Comparison of ENCODE assay signal across 8 cellular contexts in genomic region chr13:25574437-25575426, GRCh38.
A peak's percentile ranks its signal among the peaks of the same experiment; 100 is the strongest.
DNase-seq lines count a peak whose midpoint lies in the region; FAIRE-seq and TF ChIP-seq lines count a peak whose summit lies in the region.

No MANE protein-coding gene starts in this region.

- no peak overlapping the region for H3K27ac ChIP-seq in GM23248

- no peaks in the 10 kb centered on the region for H3F3A ChIP-seq in GM23248 (ENCODE audit: insufficient read depth)

- no peaks in the 10 kb centered on the region for H3K4me1 ChIP-seq in Caco-2
- no peaks in the 10 kb centered on the region for H3K4me1 ChIP-seq in GM23248 (ENCODE audit: insufficient read depth)

- no peaks in the 10 kb centered on the region for H3K27me3 ChIP-seq in Caco-2 (replicated peaks; ENCODE audit: control insufficient read depth, insufficient read depth, low read length)
- no peaks in the 10 kb centered on the region; the same call in 1 of the 2 replicates for H3K27me3 ChIP-seq in GM23248 (replicated peaks; ENCODE audit: insufficient read depth)

- intact Hi-C loops in Caco-2 (cut with micrococcal nuclease; ENCODE audit: unreplicated experiment) (loop anchor here (1.0 to 10.0 kb wide), 3 partner anchors 250 to 501 kb away; no protein-coding TSS in a partner anchor), posterior cingulate gyrus (cut with DNase I) (loop anchor here (2.0 kb wide), 1 partner anchor 488 kb away; no protein-coding TSS in a partner anchor)
- intact Hi-C loops in activated naive CD4-positive, alpha-beta T cell treated with anti-CD3 and anti-CD28 coated beads for 36 hours (cut with micrococcal nuclease): loop anchor here (1.0 to 10.0 kb wide), 4 partner anchors 170 to 498 kb away; no protein-coding TSS in a partner anchor

- H3K36me3 ChIP-seq in Caco-2 (ENCODE audit: control insufficient read depth, insufficient read depth, low read length) (no peaks in the 10 kb centered on the region), GM23248 (ENCODE audit: low read depth) (no peaks in the 10 kb centered on the region)

- no peaks in the 10 kb centered on the region for H3K9me3 ChIP-seq in Caco-2
- no peaks in the 10 kb centered on the region for H3K9me3 ChIP-seq in GM23248 (ENCODE audit: low read depth)

- H2AFZ ChIP-seq in GM23248: no peak overlapping the region

- H3K27ac Mint-ChIP-seq in Caco-2 (ENCODE audit: unreplicated experiment): no peak overlapping the region
- no peak overlapping the region for H3K27ac Mint-ChIP-seq in activated naive CD4-positive, alpha-beta T cell treated with anti-CD3 and anti-CD28 coated beads for 36 hours

- in situ Hi-C loops in GM23248 (cut with MboI): loop anchor here (5.0 to 25.0 kb wide), 2 partner anchors 488 to 1138 kb away; no protein-coding TSS in a partner anchor

- H3K9me3 Mint-ChIP-seq in Caco-2 (ENCODE audit: unreplicated experiment): no peaks in the 10 kb centered on the region
- H3K9me3 Mint-ChIP-seq in activated naive CD4-positive, alpha-beta T cell treated with anti-CD3 and anti-CD28 coated beads for 36 hours: no peaks in the 10 kb centered on the region

- POLR2A ChIA-PET in Caco-2 (lab: Charles Lee): no interaction called here

- H3K4me3 ChIP-seq in Caco-2 (ENCODE audit: low read depth, low read length) (no peak overlapping the region), GM23248 (no peak overlapping the region)

- BruUV-seq in Caco-2 (replicated peaks; lab: Mats Ljungman, UMichigan): no TSS peak

- peaks cover 6% of the 10 kb centered on the region for H3K4me1 Mint-ChIP-seq in Caco-2 (ENCODE audit: low read depth, unreplicated experiment)
- no peaks in the 10 kb centered on the region for H3K4me1 Mint-ChIP-seq in activated naive CD4-positive, alpha-beta T cell treated with anti-CD3 and anti-CD28 coated beads for 36 hours (ENCODE audit: low read depth)

- peaks cover 22% of the 10 kb centered on the region for H3K27me3 Mint-ChIP-seq in Caco-2 (ENCODE audit: insufficient read depth, unreplicated experiment)
- peaks cover 26% of the 10 kb centered on the region for H3K27me3 Mint-ChIP-seq in activated naive CD4-positive, alpha-beta T cell treated with anti-CD3 and anti-CD28 coated beads for 36 hours (ENCODE audit: low read depth)

- 5 to 7% methylated on average over 8 of the region's 8 CpGs for WGBS in GM23248 (ENCODE audit: low coverage in 1 of 2, low lambda C conversion rate in 2 of 2, missing lambda C conversion rate in 2 of 2), 2 experiments

- no peak overlapping the region for H3K4me3 Mint-ChIP-seq in Caco-2 (ENCODE audit: unreplicated experiment)
- no peak overlapping the region for H3K4me3 Mint-ChIP-seq in activated naive CD4-positive, alpha-beta T cell treated with anti-CD3 and anti-CD28 coated beads for 36 hours

- H3K9ac ChIP-seq in GM23248: no peak overlapping the region

- DNase-seq in Caco-2 (peak; percentile 84 to 87), GM23248 (peak; percentile 80), NCI-H1105 (lab: John Stamatoyannopoulos, UW) (peak; percentile 59), SK-N-DZ (ENCODE audit: low spot score) (peak; percentile 91), glomerular endothelial cell (ENCODE audit: extremely low read depth, low read depth, low spot score) (peak; percentile 78), posterior cingulate gyrus (peak; percentile 41 to 96 (median 86)), urothelium cell line (ENCODE audit: low spot score) (peak; percentile 59)
- peak; percentile 89 for DNase-seq in activated naive CD4-positive, alpha-beta T cell treated with anti-CD3 and anti-CD28 coated beads for 36 hours

- peak; percentile 88 to 96 for TF ChIP-seq CTCF in Caco-2 (IDR thresholded peaks at IDR 0.05; ENCODE audit: insufficient read depth in 1 of 2, low read depth in 1 of 2, low read length in 1 of 2, severe bottlenecking in 1 of 2, unreplicated experiment in 1 of 2)

- H3K79me2 ChIP-seq in GM23248 (ENCODE audit: insufficient read depth): no peaks in the 10 kb centered on the region

- no peak overlapping the region for H3K4me2 ChIP-seq in GM23248 (ENCODE audit: unreplicated experiment)

- H3K9me2 ChIP-seq in GM23248 (ENCODE audit: insufficient read depth): no peaks in the 10 kb centered on the region

- no peaks in the 10 kb centered on the region for H3K36me3 Mint-ChIP-seq in Caco-2 (ENCODE audit: insufficient read depth, unreplicated experiment)
- H3K36me3 Mint-ChIP-seq in activated naive CD4-positive, alpha-beta T cell treated with anti-CD3 and anti-CD28 coated beads for 36 hours (ENCODE audit: low read depth): no peaks in the 10 kb centered on the region

- CTCF ChIA-PET in Caco-2 (lab: Charles Lee): interaction anchor here (0.5 to 1.6 kb wide), 9 partner anchors 10 to 663 kb away, joined by 3 to 11 read pairs (median 3); no protein-coding TSS in a partner anchor
- CTCF ChIA-PET in activated naive CD4-positive, alpha-beta T cell treated with anti-CD3 and anti-CD28 coated beads for 36 hours (lab: Charles Lee): interaction anchor here (0.7 to 2.0 kb wide), 19 partner anchors 8 to 1124 kb away, joined by 3 to 16 read pairs (median 3); no protein-coding TSS in a partner anchor

- FAIRE-seq in urothelium cell line (lab: Jason Lieb, UNC): no peak

- no peaks in the 10 kb centered on the region for H4K20me1 ChIP-seq in GM23248 (ENCODE audit: insufficient read depth)
